Comparison of ENCODE assay signal across 1 cellular context in the genomic region with DNA sequence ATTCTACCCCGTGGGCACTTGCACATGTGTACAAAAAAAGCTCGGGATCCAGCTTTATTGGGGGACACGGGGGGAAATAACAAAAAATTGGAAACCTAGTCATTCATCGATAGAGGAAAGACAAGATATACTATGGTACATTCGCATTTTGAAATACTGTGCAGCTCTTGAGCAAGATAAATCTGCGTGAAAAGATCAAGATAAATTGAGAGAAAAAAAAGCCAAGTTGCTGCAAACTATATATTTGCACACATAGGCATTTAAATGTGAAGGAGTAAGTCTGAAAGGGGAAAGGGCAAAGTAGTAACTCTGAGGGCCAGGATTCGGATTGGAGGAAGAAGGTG.
TF ChIP-seq lines count a peak whose summit lies in the region.

No MANE protein-coding gene starts in this region.

TF ChIP-seq in K562, 482 proteins besides CTCF, POLR2A, EP300 and RAD21 (continued from another document):
- TF ChIP-seq, protein P1, sequence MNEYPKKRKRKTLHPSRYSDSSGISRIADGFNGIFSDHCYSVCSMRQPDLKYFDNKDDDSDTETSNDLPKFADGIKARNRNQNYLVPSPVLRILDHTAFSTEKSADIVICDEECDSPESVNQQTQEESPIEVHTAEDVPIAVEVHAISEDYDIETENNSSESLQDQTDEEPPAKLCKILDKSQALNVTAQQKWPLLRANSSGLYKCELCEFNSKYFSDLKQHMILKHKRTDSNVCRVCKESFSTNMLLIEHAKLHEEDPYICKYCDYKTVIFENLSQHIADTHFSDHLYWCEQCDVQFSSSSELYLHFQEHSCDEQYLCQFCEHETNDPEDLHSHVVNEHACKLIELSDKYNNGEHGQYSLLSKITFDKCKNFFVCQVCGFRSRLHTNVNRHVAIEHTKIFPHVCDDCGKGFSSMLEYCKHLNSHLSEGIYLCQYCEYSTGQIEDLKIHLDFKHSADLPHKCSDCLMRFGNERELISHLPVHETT (CRISPR knock-in tag; conservative IDR thresholded peaks at IDR 0.05 in 1 of 2, IDR thresholded peaks at IDR 0.05 in 1 of 2), result 0 out of 4 replicates have a peak, but pooled peaks of 1 of the 2 experiments have one; percentile 27
- no peak for TF ChIP-seq XRCC4 (IDR thresholded peaks at IDR 0.05; ENCODE audit: extremely low read depth, insufficient read depth, insufficient read length)
- TF ChIP-seq, protein P2, sequence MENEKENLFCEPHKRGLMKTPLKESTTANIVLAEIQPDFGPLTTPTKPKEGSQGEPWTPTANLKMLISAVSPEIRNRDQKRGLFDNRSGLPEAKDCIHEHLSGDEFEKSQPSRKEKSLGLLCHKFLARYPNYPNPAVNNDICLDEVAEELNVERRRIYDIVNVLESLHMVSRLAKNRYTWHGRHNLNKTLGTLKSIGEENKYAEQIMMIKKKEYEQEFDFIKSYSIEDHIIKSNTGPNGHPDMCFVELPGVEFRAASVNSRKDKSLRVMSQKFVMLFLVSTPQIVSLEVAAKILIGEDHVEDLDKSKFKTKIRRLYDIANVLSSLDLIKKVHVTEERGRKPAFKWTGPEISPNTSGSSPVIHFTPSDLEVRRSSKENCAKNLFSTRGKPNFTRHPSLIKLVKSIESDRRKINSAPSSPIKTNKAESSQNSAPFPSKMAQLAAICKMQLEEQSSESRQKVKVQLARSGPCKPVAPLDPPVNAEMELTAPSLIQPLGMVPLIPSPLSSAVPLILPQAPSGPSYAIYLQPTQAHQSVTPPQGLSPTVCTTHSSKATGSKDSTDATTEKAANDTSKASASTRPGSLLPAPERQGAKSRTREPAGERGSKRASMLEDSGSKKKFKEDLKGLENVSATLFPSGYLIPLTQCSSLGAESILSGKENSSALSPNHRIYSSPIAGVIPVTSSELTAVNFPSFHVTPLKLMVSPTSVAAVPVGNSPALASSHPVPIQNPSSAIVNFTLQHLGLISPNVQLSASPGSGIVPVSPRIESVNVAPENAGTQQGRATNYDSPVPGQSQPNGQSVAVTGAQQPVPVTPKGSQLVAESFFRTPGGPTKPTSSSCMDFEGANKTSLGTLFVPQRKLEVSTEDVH (IDR thresholded peaks at IDR 0.05; ENCODE audit: low read depth, partially characterized antibody), result no peak
- TF ChIP-seq ZNF316 (IDR thresholded peaks at IDR 0.05), result peak; percentile 40
- no peak for TF ChIP-seq NR2C2 (CRISPR knock-in tag; IDR thresholded peaks at IDR 0.05)
- peak; percentile 56 for TF ChIP-seq NR2C2 (tag; IDR thresholded peaks at IDR 0.05)
- no peak for TF ChIP-seq ZNF263 (CRISPR knock-in tag; IDR thresholded peaks at IDR 0.05; ENCODE audit: borderline replicate concordance)
- no peak for TF ChIP-seq ATF7 (IDR thresholded peaks at IDR 0.05)
- 0 out of 2 replicates have a peak, but pooled peaks have one; percentile 2 for TF ChIP-seq DEAF1 (CRISPR knock-in tag; IDR thresholded peaks at IDR 0.05)
- peak; percentile 58; the same call in 1 of the 2 replicates for TF ChIP-seq ZNF644 (tag; IDR thresholded peaks at IDR 0.05; ENCODE audit: low read depth)
- TF ChIP-seq ZNF277 (CRISPR knock-in tag; IDR thresholded peaks at IDR 0.05; ENCODE audit: borderline replicate concordance), result no peak
- TF ChIP-seq TAL1 (IDR thresholded peaks at IDR 0.05), result no peak
- TF ChIP-seq ZNF143 (CRISPR knock-in tag; IDR thresholded peaks at IDR 0.05), result no peak
- peak; percentile 73 for TF ChIP-seq CEBPB (tag; IDR thresholded peaks at IDR 0.05)
- 0 out of 2 replicates have a peak, but pooled peaks have one; percentile 6 for TF ChIP-seq FOSL1 (tag; conservative IDR thresholded peaks at IDR 0.05)
- peak; percentile 51; the same call in 1 of the 2 replicates for TF ChIP-seq MEF2D (tag; conservative IDR thresholded peaks at IDR 0.05; ENCODE audit: low read depth)
- TF ChIP-seq, protein P3, sequence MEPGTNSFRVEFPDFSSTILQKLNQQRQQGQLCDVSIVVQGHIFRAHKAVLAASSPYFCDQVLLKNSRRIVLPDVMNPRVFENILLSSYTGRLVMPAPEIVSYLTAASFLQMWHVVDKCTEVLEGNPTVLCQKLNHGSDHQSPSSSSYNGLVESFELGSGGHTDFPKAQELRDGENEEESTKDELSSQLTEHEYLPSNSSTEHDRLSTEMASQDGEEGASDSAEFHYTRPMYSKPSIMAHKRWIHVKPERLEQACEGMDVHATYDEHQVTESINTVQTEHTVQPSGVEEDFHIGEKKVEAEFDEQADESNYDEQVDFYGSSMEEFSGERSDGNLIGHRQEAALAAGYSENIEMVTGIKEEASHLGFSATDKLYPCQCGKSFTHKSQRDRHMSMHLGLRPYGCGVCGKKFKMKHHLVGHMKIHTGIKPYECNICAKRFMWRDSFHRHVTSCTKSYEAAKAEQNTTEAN (CRISPR knock-in tag; IDR thresholded peaks at IDR 0.05), result no peak
- TF ChIP-seq, protein P4, sequence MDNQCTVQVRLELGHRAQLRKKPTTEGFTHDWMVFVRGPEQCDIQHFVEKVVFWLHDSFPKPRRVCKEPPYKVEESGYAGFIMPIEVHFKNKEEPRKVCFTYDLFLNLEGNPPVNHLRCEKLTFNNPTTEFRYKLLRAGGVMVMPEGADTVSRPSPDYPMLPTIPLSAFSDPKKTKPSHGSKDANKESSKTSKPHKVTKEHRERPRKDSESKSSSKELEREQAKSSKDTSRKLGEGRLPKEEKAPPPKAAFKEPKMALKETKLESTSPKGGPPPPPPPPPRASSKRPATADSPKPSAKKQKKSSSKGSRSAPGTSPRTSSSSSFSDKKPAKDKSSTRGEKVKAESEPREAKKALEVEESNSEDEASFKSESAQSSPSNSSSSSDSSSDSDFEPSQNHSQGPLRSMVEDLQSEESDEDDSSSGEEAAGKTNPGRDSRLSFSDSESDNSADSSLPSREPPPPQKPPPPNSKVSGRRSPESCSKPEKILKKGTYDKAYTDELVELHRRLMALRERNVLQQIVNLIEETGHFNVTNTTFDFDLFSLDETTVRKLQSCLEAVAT (IDR thresholded peaks at IDR 0.05), result no peak
- no peak for TF ChIP-seq RNF2 (IDR thresholded peaks at IDR 0.05)
- TF ChIP-seq ZNF77 (CRISPR knock-in tag; IDR thresholded peaks at IDR 0.05), result no peak
- TF ChIP-seq, protein P5, sequence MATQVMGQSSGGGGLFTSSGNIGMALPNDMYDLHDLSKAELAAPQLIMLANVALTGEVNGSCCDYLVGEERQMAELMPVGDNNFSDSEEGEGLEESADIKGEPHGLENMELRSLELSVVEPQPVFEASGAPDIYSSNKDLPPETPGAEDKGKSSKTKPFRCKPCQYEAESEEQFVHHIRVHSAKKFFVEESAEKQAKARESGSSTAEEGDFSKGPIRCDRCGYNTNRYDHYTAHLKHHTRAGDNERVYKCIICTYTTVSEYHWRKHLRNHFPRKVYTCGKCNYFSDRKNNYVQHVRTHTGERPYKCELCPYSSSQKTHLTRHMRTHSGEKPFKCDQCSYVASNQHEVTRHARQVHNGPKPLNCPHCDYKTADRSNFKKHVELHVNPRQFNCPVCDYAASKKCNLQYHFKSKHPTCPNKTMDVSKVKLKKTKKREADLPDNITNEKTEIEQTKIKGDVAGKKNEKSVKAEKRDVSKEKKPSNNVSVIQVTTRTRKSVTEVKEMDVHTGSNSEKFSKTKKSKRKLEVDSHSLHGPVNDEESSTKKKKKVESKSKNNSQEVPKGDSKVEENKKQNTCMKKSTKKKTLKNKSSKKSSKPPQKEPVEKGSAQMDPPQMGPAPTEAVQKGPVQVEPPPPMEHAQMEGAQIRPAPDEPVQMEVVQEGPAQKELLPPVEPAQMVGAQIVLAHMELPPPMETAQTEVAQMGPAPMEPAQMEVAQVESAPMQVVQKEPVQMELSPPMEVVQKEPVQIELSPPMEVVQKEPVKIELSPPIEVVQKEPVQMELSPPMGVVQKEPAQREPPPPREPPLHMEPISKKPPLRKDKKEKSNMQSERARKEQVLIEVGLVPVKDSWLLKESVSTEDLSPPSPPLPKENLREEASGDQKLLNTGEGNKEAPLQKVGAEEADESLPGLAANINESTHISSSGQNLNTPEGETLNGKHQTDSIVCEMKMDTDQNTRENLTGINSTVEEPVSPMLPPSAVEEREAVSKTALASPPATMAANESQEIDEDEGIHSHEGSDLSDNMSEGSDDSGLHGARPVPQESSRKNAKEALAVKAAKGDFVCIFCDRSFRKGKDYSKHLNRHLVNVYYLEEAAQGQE (CRISPR knock-in tag; IDR thresholded peaks at IDR 0.05; ENCODE audit: low read depth), result no peak
- TF ChIP-seq, protein P6, sequence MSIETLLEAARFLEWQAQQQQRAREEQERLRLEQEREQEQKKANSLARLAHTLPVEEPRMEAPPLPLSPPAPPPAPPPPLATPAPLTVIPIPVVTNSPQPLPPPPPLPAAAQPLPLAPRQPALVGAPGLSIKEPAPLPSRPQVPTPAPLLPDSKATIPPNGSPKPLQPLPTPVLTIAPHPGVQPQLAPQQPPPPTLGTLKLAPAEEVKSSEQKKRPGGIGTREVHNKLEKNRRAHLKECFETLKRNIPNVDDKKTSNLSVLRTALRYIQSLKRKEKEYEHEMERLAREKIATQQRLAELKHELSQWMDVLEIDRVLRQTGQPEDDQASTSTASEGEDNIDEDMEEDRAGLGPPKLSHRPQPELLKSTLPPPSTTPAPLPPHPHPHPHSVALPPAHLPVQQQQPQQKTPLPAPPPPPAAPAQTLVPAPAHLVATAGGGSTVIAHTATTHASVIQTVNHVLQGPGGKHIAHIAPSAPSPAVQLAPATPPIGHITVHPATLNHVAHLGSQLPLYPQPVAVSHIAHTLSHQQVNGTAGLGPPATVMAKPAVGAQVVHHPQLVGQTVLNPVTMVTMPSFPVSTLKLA (conservative IDR thresholded peaks at IDR 0.05), result 0 out of 4 replicates have a peak, but pooled peaks of 1 of the 2 experiments have one; percentile 5
- TF ChIP-seq ZNF274 (IDR thresholded peaks at IDR 0.05; ENCODE audit: borderline replicate concordance, low read depth, low read length), result no peak
- TF ChIP-seq CEBPG (CRISPR knock-in tag; IDR thresholded peaks at IDR 0.05), result no peak
- peak in 1 of 2 experiments; percentile 76; a peak in 3 of 4 replicates for TF ChIP-seq CEBPG (tag; conservative IDR thresholded peaks at IDR 0.05 in 1 of 2, IDR thresholded peaks at IDR 0.05 in 1 of 2)
- no peak for TF ChIP-seq ETV5 (CRISPR knock-in tag; IDR thresholded peaks at IDR 0.05; ENCODE audit: low read depth)
- TF ChIP-seq CREB3L1 (IDR thresholded peaks at IDR 0.05; ENCODE audit: borderline replicate concordance, low read depth), result no peak
- no peak for TF ChIP-seq ZBTB7A (IDR thresholded peaks at IDR 0.05; ENCODE audit: borderline replicate concordance, control insufficient read depth, low read depth, low read length)
- TF ChIP-seq YBX1 (IDR thresholded peaks at IDR 0.05), result no peak
